ENCODE assay signal across 8 cellular contexts in the genomic region with DNA sequence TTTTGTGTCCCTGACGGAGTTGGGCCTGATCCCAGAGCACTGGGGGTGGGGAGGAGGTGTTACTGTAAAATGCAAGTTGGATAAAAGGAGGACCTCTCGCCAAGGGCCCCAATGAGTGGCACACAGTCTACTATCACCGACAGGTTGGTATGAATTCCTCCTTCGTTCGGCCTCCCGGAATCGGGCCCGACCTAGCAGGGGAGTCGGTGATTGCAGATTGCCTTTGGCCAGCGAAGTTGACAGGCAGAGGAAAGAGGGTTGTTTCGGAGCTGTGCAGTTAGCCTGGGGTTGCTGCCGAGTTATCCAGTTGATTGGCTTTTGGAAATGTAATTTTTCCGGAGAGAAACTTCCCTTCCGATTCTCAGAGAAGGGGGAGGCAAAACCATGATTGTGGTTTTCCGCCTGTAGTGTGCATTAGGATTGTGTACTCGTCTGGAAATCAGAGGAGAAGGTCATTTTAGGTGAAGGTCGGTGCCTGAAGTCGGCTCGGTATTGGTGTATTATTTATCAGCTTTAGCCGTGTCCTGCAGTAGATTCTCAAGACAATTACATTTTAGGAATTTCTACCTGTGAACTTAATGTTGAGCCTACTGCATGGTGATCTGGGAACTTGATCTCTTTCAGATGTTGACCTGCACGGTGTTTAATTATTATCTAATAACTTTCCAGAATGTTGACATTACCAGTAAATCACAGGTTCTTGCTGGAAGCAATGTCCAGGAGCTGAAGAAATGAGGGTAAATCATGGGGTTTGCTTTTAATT. TPM values are rescaled to one million over a fixed set of nuclear protein-coding genes. Genes with fewer than 3 reads are reported as not detected.
DNase-seq lines count a peak whose midpoint lies in the region; ATAC-seq and TF ChIP-seq lines count a peak whose summit lies in the region.

No MANE protein-coding gene starts in this region.

- H3F3A ChIP-seq in PC-9 (ENCODE audit: insufficient read depth, low read depth): peaks cover 36% of the 10 kb centered on the region

- H3K36me3 ChIP-seq in PC-9 (ENCODE audit: low read depth): no peaks in the 10 kb centered on the region
- no peaks in the 10 kb centered on the region for H3K36me3 ChIP-seq in brain microvascular endothelial cell (replicated peaks)
- no peaks in the 10 kb centered on the region for H3K36me3 ChIP-seq in kidney epithelial cell (ENCODE audit: control insufficient read depth, insufficient read depth, low read length)

- peaks cover 58% of the 10 kb centered on the region for H3K79me2 ChIP-seq in PC-9 (ENCODE audit: low read depth)

- peak overlapping the region; percentile 89 for H3K4me3 Mint-ChIP-seq in stimulated activated memory B cell treated with anti-CD40 and anti-IgM and Interleukin-4, amounts not matched to agents 10 μg/mL and 1 μg/mL and 100 μg/mL, for 72 hours

- intact Hi-C loops in PC-9 (cut with micrococcal nuclease; ENCODE audit: unreplicated experiment): loop anchor here (2.0 to 10.0 kb wide), 2 partner anchors 95 to 167 kb away; no protein-coding TSS in a partner anchor

- H3K36me3 Mint-ChIP-seq in stimulated activated memory B cell treated with anti-CD40 and anti-IgM and Interleukin-4, amounts not matched to agents 10 μg/mL and 1 μg/mL and 100 μg/mL, for 72 hours: peaks cover 4% of the 10 kb centered on the region

- peak overlapping the region; percentile 95 for H3K4me2 ChIP-seq in PC-9

- H3K27me3 ChIP-seq in PC-9 (ENCODE audit: insufficient read depth, low read depth) (no peaks in the 10 kb centered on the region), brain microvascular endothelial cell (replicated peaks) (no peaks in the 10 kb centered on the region), kidney epithelial cell (ENCODE audit: control insufficient read depth, insufficient read depth, low read length) (no peaks in the 10 kb centered on the region)

- DNase-seq in NCI-H82 (lab: John Stamatoyannopoulos, UW): peak; percentile 44
- DNase-seq in NCI-H82 treated with DMSO at 0.1 percent for 48 hours (lab: John Stamatoyannopoulos, UW; ENCODE audit: unreplicated experiment): no peak
- peak in 1 of 2 experiments; percentile 50 for DNase-seq in PC-9
- DNase-seq in brain microvascular endothelial cell: no peak
- DNase-seq in kidney epithelial cell (ENCODE audit: low read depth): no peak
- no peak for DNase-seq in SIG-M5 (lab: John Stamatoyannopoulos, UW)
- no peak for DNase-seq in NOMO-1 treated with DMSO at 0.1 percent for 48 hours (lab: John Stamatoyannopoulos, UW; ENCODE audit: unreplicated experiment)

- peak overlapping the region; percentile 39 for H3K27ac ChIP-seq in PC-9
- H3K27ac ChIP-seq in brain microvascular endothelial cell: peak overlapping the region; percentile 76

- peak overlapping the region; percentile 74 for H3K27ac Mint-ChIP-seq in stimulated activated memory B cell treated with anti-CD40 and anti-IgM and Interleukin-4, amounts not matched to agents 10 μg/mL and 1 μg/mL and 100 μg/mL, for 72 hours

- H4K20me1 ChIP-seq in PC-9 (ENCODE audit: insufficient read depth): peaks cover 8% of the 10 kb centered on the region; the same call in 1 of the 2 replicates

- POLR2A ChIA-PET in PC-9 (lab: Charles Lee; ENCODE audit: unreplicated experiment): interaction anchor here (0.6 kb wide), 1 partner anchor 637 kb away, joined by 4 read pairs; no protein-coding TSS in a partner anchor

- H3K4me1 ChIP-seq in PC-9 (replicated peaks; ENCODE audit: insufficient read depth): peaks cover 64% of the 10 kb centered on the region

- peak overlapping the region; percentile 90 for H3K4me3 ChIP-seq in PC-9
- peak overlapping the region; percentile 84 for H3K4me3 ChIP-seq in brain microvascular endothelial cell (ENCODE audit: low read depth, low read length)
- H3K4me3 ChIP-seq in kidney epithelial cell (ENCODE audit: low read depth, low read length): peak overlapping the region; percentile 71

- peaks cover 2% of the 10 kb centered on the region for H3K9me3 Mint-ChIP-seq in stimulated activated memory B cell treated with anti-CD40 and anti-IgM and Interleukin-4, amounts not matched to agents 10 μg/mL and 1 μg/mL and 100 μg/mL, for 72 hours

- 0 out of 2 replicates have a peak, but pooled peaks cover 2% of the 10 kb centered on the region for H3K9me3 ChIP-seq in PC-9 (ENCODE audit: insufficient read depth, low read depth)

- peaks cover 51% of the 10 kb centered on the region for H3K27me3 Mint-ChIP-seq in stimulated activated memory B cell treated with anti-CD40 and anti-IgM and Interleukin-4, amounts not matched to agents 10 μg/mL and 1 μg/mL and 100 μg/mL, for 72 hours

- peak overlapping the region; percentile 91 for H2AFZ ChIP-seq in PC-9

- ATAC-seq in stimulated activated memory B cell treated with anti-CD40 and anti-IgM and Interleukin-4, amounts not matched to agents 10 μg/mL and 1 μg/mL and 100 μg/mL, for 72 hours: no peak

- in situ Hi-C loops in brain microvascular endothelial cell (cut with HindIII; ENCODE audit: low pct_ligation_motif_present, low sequenced_read_pairs): no loop called here

- CTCF ChIA-PET in PC-9 (lab: Charles Lee): interaction anchor here (0.7 to 1.2 kb wide), 2 partner anchors 63 to 229 kb away, joined by 3 read pairs; no protein-coding TSS in a partner anchor

- peaks cover 34% of the 10 kb centered on the region for H3K4me1 Mint-ChIP-seq in stimulated activated memory B cell treated with anti-CD40 and anti-IgM and Interleukin-4, amounts not matched to agents 10 μg/mL and 1 μg/mL and 100 μg/mL, for 72 hours

- BruUV-seq in PC-9 (replicated peaks; lab: Mats Ljungman, UMichigan): TSS peak; percentile 45

- H3K9me2 ChIP-seq in PC-9 (ENCODE audit: insufficient read depth): no peaks in the 10 kb centered on the region

- TF ChIP-seq CTCF in PC-9 (conservative IDR thresholded peaks at IDR 0.05): no peak
- TF ChIP-seq CTCF in brain microvascular endothelial cell (IDR thresholded peaks at IDR 0.05; ENCODE audit: low read depth, low read length, missing control alignments): no peak
- TF ChIP-seq CTCF in kidney epithelial cell (IDR thresholded peaks at IDR 0.05; ENCODE audit: insufficient read depth, low read length, poor library complexity, severe bottlenecking): no peak

RNA-seq across cellular contexts. Expression of a gene that starts 1.1 kb away (rescaled TPM):
- total RNA-seq in PC-9 (2021) (61.5 and 76.5 TPM in 2 replicates), kidney epithelial cell (52.1 and 54.7 TPM in 2 replicates)

RNA-seq across cellular contexts. Expression of a gene that starts 12.2 kb away (rescaled TPM):
- total RNA-seq in PC-9 (2021) (6.0 and 7.7 TPM in 2 replicates), kidney epithelial cell (8.6 and 9.3 TPM in 2 replicates)
